8 cellular contexts compared by ENCODE assay signal in the genomic region with DNA sequence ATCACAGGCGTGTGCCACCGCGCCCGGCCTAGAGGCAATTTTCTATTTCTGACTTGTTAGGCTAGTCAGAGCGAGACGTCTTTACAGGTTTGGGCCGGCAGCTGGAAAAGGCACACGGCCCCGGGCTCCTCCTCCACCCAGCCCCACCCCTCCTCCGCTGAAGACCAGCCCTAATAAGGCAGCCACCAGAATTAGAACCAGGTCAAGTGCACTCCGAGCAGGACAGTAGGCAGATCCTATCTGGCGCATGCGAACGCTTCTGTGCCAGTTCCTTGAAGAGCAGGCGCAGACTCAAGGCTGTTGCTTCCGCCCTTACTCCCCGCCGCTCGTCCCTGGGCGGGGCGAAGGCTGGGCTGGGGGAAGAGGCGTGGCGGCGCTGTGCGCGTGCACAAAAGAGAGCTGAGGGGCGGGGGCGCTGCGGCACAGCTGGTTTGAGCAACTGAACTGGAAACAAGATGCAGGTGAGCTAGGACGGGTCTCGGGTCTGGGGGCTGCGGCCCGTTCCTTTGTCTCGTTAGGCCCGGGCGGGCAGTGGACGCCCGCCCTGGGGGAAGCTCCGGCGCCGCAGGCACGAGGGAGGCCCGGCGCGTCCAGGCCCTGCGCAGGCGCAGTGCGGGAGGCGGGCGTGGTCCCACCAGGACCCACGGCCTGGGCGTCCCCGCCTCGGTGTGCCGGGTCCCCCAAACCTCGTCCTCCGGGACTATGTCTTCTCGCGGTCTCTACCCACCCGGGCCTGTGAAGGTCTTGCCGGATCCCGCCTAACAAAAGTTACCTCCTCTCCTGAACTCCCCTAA. TPM values are rescaled to one million over a fixed set of nuclear protein-coding genes. Genes with fewer than 3 reads are reported as not detected.
DNase-seq lines count a peak whose midpoint lies in the region; ATAC-seq and TF ChIP-seq lines count a peak whose summit lies in the region.

A gene (plus strand): TSS at position 381 of the 794 bp plus-strand sequence. CDS start 75 bp downstream, at position 456.

- no peaks in the 10 kb centered on the region for H3K9me3 ChIP-seq in upper lobe of right lung

- peaks cover 9% of the 10 kb centered on the region for H3K36me3 ChIP-seq in upper lobe of right lung

- ATAC-seq in HG02884 (IDR thresholded peaks at IDR 0.05; ENCODE audit: unreplicated experiment) (peak; percentile 91), left cardiac atrium (peak; percentile 97 to 98), upper lobe of right lung (peak; percentile 98)

- in situ Hi-C loops in GM13977 (cut with MboI; ENCODE audit: low pct_unique_long_range_greater_than_20kb, low sequenced_read_pairs, unreplicated experiment): no loop called here

- peaks cover 19% of the 10 kb centered on the region for H3K36me3 Mint-ChIP-seq in T-helper 1 cell treated with Interleukin-12 subunit alpha and Interleukin-12 subunit beta and Interleukin-4 antibody, amounts not matched to agents 30 μg/mL and 1 μg/mL, for 36 hours (ENCODE audit: low read depth)

- H3K4me3 Mint-ChIP-seq in T-helper 1 cell treated with Interleukin-12 subunit alpha and Interleukin-12 subunit beta and Interleukin-4 antibody, amounts not matched to agents 30 μg/mL and 1 μg/mL, for 36 hours: peak within 1 kb of the TSS; percentile 98

- H3K27ac Mint-ChIP-seq in T-helper 1 cell treated with Interleukin-12 subunit alpha and Interleukin-12 subunit beta and Interleukin-4 antibody, amounts not matched to agents 30 μg/mL and 1 μg/mL, for 36 hours: peak within 1 kb of the TSS; percentile 99

- TF ChIP-seq CTCF in GM13977 (IDR thresholded peaks at IDR 0.05; ENCODE audit: extremely low read depth, insufficient read depth, missing control alignments): peak; percentile 6
- TF ChIP-seq CTCF in upper lobe of right lung (IDR thresholded peaks at IDR 0.05): no peak

- DNase-seq in GM13977 (ENCODE audit: low spot score) (peak; percentile 95), NCI-H1694 (lab: John Stamatoyannopoulos, UW) (peak; percentile 93), amniotic stem cell (lab: John Stamatoyannopoulos, UW) (peak; percentile 94), left cardiac atrium (peak; percentile 96), posterior vena cava (ENCODE audit: low spot score) (peak; percentile 99), upper lobe of right lung (peak; percentile 98)

- H3K4me1 Mint-ChIP-seq in T-helper 1 cell treated with Interleukin-12 subunit alpha and Interleukin-12 subunit beta and Interleukin-4 antibody, amounts not matched to agents 30 μg/mL and 1 μg/mL, for 36 hours (ENCODE audit: low read depth): peaks cover 42% of the 10 kb centered on the region

- H3K9me3 Mint-ChIP-seq in T-helper 1 cell treated with Interleukin-12 subunit alpha and Interleukin-12 subunit beta and Interleukin-4 antibody, amounts not matched to agents 30 μg/mL and 1 μg/mL, for 36 hours: no peaks in the 10 kb centered on the region

- intact Hi-C loops in left cardiac atrium (cut with DNase I): loop anchor here in 1 of 2 donors (5.0 kb wide), 1 partner anchor 136 kb away; no protein-coding TSS in a partner anchor
- intact Hi-C loops in posterior vena cava (cut with DNase I): no loop called here
- intact Hi-C loops in upper lobe of right lung (cut with DNase I): no loop called here

- H3K27me3 ChIP-seq in upper lobe of right lung: no peaks in the 10 kb centered on the region

- no peaks in the 10 kb centered on the region for H3K27me3 Mint-ChIP-seq in T-helper 1 cell treated with Interleukin-12 subunit alpha and Interleukin-12 subunit beta and Interleukin-4 antibody, amounts not matched to agents 30 μg/mL and 1 μg/mL, for 36 hours (ENCODE audit: low read depth)

- H3K27ac ChIP-seq in upper lobe of right lung: peak within 1 kb of the TSS; percentile 91

- H3K4me3 ChIP-seq in upper lobe of right lung: peak within 1 kb of the TSS; percentile 80

- H3K4me1 ChIP-seq in upper lobe of right lung: peaks cover 12% of the 10 kb centered on the region

RNA-seq across cellular contexts. Expression of the gene that starts here (rescaled TPM):
- total RNA-seq in left cardiac atrium: 10 to 100 TPM; 21.4 to 24.2 TPM
- total RNA-seq in posterior vena cava: 10 to 100 TPM; 24.9 to 39.4 TPM
- total RNA-seq in upper lobe of right lung: 21.6 TPM

Comparison
In these comparisons a context has a peak if more than half of its experiments do, and no peak if none do; other contexts are left out.
1. Peak in every context shown above with its lines: DNase-seq, ATAC-seq, H3K4me3 ChIP-seq and H3K27ac ChIP-seq.